ENCODE assay signal across 10 cellular contexts in the genomic region with DNA sequence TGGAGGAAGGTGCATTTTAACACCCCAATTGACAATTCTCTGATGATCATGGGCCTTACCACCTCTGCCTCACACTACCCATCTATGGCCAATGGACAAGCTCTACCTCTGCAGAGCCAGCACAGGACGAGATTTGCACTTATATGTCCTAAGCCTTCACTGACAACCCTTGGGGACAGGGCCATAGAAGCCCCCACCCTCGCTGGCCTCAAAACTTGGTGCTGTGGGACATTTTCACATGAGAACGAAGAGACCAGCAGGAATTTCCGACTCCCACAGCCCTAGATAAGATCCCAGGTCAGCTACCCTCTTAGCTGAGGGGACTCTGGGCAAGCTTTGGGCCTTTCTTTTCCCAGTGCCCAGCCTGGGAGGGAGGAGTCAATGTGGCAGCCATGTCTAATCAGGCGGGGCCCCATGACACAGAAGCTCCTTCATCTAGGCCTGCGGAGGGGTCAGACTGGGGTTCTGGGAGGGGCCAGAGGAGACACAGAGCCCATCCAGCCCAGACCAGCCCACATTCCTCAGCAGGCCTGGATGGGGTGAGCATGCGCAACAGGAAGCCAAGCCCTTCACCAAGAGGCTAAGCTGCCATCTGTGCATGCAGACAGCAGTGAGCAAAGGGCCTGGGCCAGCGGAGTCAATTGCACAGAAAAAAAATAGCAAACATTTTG. TPM values are rescaled to one million over a fixed set of nuclear protein-coding genes. Genes with fewer than 3 reads are reported as not detected.
DNase-seq lines count a peak whose midpoint lies in the region; ATAC-seq and TF ChIP-seq lines count a peak whose summit lies in the region.
"Had no signal": no experiment of that assay in that cellular context is flagged by ENCODE, and none has a peak within 500 bp of the region (broad histone marks: within the 10 kb centered on the region; RNA-seq: fewer than 3 reads in every experiment).

No MANE protein-coding gene starts in this region.

- no peaks in the 10 kb centered on the region for H3K9me3 Mint-ChIP-seq in MCF 10A (ENCODE audit: unreplicated experiment)
- H3K9me3 Mint-ChIP-seq in activated naive CD4-positive, alpha-beta T cell treated with anti-CD3 and anti-CD28 coated beads, Interleukin-2, amount 50 U/mL, for 72 hours, result no peaks in the 10 kb centered on the region

- DNase-seq in MCF 10A (ENCODE audit: unreplicated experiment) (no peak), breast epithelium (ENCODE audit: low spot score in 2 of 2) (no peak), esophagus muscularis mucosa (ENCODE audit: extremely low spot score) (peak; percentile 47), mesenteric fat pad (ENCODE audit: low spot score) (peak; percentile 87), vagina (ENCODE audit: extremely low spot score in 2 of 2) (peak; percentile 78 to 81), SHP77 (lab: John Stamatoyannopoulos, UW) (no peak)
- DNase-seq in activated naive CD4-positive, alpha-beta T cell treated with anti-CD3 and anti-CD28 coated beads, Interleukin-2, amount 50 U/mL, for 72 hours (ENCODE audit: low spot score in 2 of 2), result no peak
- DNase-seq: NCI-H1930 had no signal

- peaks cover 58% of the 10 kb centered on the region for H3K27me3 Mint-ChIP-seq in MCF 10A (ENCODE audit: insufficient read depth, unreplicated experiment)

- H3K36me3 ChIP-seq in breast epithelium (no peaks in the 10 kb centered on the region), esophagus muscularis mucosa (no peaks in the 10 kb centered on the region), vagina (no peaks in the 10 kb centered on the region)

- no peak overlapping the region for H3K4me3 ChIP-seq in breast epithelium
- no peak overlapping the region for H3K4me3 ChIP-seq in esophagus muscularis mucosa
- no peak overlapping the region for H3K4me3 ChIP-seq in vagina
- H3K4me3 ChIP-seq: A549 had no signal

- peak overlapping the region; percentile 33 for H3K27ac Mint-ChIP-seq in MCF 10A (ENCODE audit: low read depth, unreplicated experiment)
- no peak overlapping the region for H3K27ac Mint-ChIP-seq in activated naive CD4-positive, alpha-beta T cell treated with anti-CD3 and anti-CD28 coated beads, Interleukin-2, amount 50 U/mL, for 72 hours

- H3K9me3 ChIP-seq in breast epithelium (no peaks in the 10 kb centered on the region), esophagus muscularis mucosa (no peaks in the 10 kb centered on the region), vagina (no peaks in the 10 kb centered on the region)
- H3K9me3 ChIP-seq: A549 had no signal

- H3K4me1 ChIP-seq in breast epithelium (no peaks in the 10 kb centered on the region), esophagus muscularis mucosa (peaks cover 0 to 18% (median 6%) of the 10 kb centered on the region in 4 donors), vagina (no peaks in the 10 kb centered on the region)

- CTCF ChIA-PET in MCF 10A (lab: Yijun Ruan, JAX), result interaction anchor here (1.2 to 1.3 kb wide), 2 partner anchors 13 to 69 kb away, joined by 3 to 4 read pairs; no protein-coding TSS in a partner anchor

- H3K36me3 Mint-ChIP-seq in MCF 10A (ENCODE audit: insufficient read depth, unreplicated experiment), result peaks cover 6% of the 10 kb centered on the region
- H3K36me3 Mint-ChIP-seq in activated naive CD4-positive, alpha-beta T cell treated with anti-CD3 and anti-CD28 coated beads, Interleukin-2, amount 50 U/mL, for 72 hours, result no peaks in the 10 kb centered on the region

- ATAC-seq in activated naive CD4-positive, alpha-beta T cell treated with anti-CD3 and anti-CD28 coated beads, Interleukin-2, amount 50 U/mL, for 72 hours, result no peak
- ATAC-seq in HG03469 (IDR thresholded peaks at IDR 0.05; ENCODE audit: unreplicated experiment), result no peak

- TF ChIP-seq CTCF in MCF 10A (IDR thresholded peaks at IDR 0.05; ENCODE audit: unreplicated experiment) (no peak), breast epithelium (IDR thresholded peaks at IDR 0.05) (no peak), esophagus muscularis mucosa (IDR thresholded peaks at IDR 0.05) (no peak), vagina (IDR thresholded peaks at IDR 0.05) (no peak)

- H3K27me3 ChIP-seq in breast epithelium (peaks cover 0 to 70% of the 10 kb centered on the region in 2 donors), esophagus muscularis mucosa (no peaks in the 10 kb centered on the region), vagina (no peaks in the 10 kb centered on the region)

- no peak for TF ChIP-seq EP300 in esophagus muscularis mucosa (IDR thresholded peaks at IDR 0.05)

- no peak overlapping the region for H3K4me3 Mint-ChIP-seq in MCF 10A (ENCODE audit: unreplicated experiment)

- POLR2A ChIA-PET in MCF 10A (lab: Yijun Ruan, JAX), result interaction anchor here (0.6 kb wide), 1 partner anchor 27 kb away, joined by 3 read pairs; no protein-coding TSS in a partner anchor

- WGBS in esophagus muscularis mucosa, result 64% methylated on average over 6 of the region's 8 CpGs

- intact Hi-C loops in MCF 10A (cut with micrococcal nuclease) (no loop called here), breast epithelium (cut with DNase I; ENCODE audit: low total_unique reads) (loop anchor here (5.0 kb wide), 1 partner anchor 789 kb away; no protein-coding TSS in a partner anchor), esophagus muscularis mucosa (cut with DNase I) (no loop called here), vagina (cut with DNase I) (no loop called here)

- BruUV-seq in MCF 10A (replicated peaks; lab: Mats Ljungman, UMichigan), result no TSS peak

- H3K27ac ChIP-seq in breast epithelium, result no peak overlapping the region
- H3K27ac ChIP-seq in esophagus muscularis mucosa (replicated peaks in 1 of 4), result no peak overlapping the region
- H3K27ac ChIP-seq in vagina, result no peak overlapping the region
- H3K27ac ChIP-seq: A549 had no signal

- TF ChIP-seq POLR2A in breast epithelium (IDR thresholded peaks at IDR 0.05) (no peak), esophagus muscularis mucosa (IDR thresholded peaks at IDR 0.05; ENCODE audit: low read depth) (no peak), vagina (IDR thresholded peaks at IDR 0.05) (no peak)

- no peaks in the 10 kb centered on the region for H3K4me1 Mint-ChIP-seq in MCF 10A (ENCODE audit: insufficient read depth, unreplicated experiment)

RNA-seq across cellular contexts. Expression of gene PJA1, which starts 12.1 kb away (rescaled TPM):
- 12.6 and 14.1 TPM in 2 replicates for total RNA-seq in MCF 10A (2022)
- 10 to 100 TPM; 20.0 to 50.1 (median 25.6) TPM for total RNA-seq in breast epithelium
- 10 to 100 TPM; 17.0 to 25.9 (median 20.6) TPM for total RNA-seq in esophagus muscularis mucosa
- total RNA-seq in mesenteric fat pad, result 57.6 TPM
- total RNA-seq in vagina, result 13.0 TPM
- total RNA-seq in activated naive CD4-positive, alpha-beta T cell treated with anti-CD3 and anti-CD28 coated beads, Interleukin-2, amount 50 U/mL, for 72 hours, result 10 to 100 TPM in 1 of 2 donors, 1 to 10 TPM in 1; 9.0 to 18.1 TPM

Comparison
In these comparisons a context has a peak if more than half of its experiments do, and no peak if none do; other contexts are left out.
1. DNase-seq: peak in esophagus muscularis mucosa (single experiment), mesenteric fat pad (single experiment) and vagina (2 of 2); none in MCF 10A (single experiment), breast epithelium (0 of 2), SHP77 (0 of 2) and activated naive CD4-positive, alpha-beta T cell treated with anti-CD3 and anti-CD28 coated beads, Interleukin-2, amount 50 U/mL, for 72 hours (0 of 2).